9 cellular contexts compared by ENCODE assay signal in the genomic region with DNA sequence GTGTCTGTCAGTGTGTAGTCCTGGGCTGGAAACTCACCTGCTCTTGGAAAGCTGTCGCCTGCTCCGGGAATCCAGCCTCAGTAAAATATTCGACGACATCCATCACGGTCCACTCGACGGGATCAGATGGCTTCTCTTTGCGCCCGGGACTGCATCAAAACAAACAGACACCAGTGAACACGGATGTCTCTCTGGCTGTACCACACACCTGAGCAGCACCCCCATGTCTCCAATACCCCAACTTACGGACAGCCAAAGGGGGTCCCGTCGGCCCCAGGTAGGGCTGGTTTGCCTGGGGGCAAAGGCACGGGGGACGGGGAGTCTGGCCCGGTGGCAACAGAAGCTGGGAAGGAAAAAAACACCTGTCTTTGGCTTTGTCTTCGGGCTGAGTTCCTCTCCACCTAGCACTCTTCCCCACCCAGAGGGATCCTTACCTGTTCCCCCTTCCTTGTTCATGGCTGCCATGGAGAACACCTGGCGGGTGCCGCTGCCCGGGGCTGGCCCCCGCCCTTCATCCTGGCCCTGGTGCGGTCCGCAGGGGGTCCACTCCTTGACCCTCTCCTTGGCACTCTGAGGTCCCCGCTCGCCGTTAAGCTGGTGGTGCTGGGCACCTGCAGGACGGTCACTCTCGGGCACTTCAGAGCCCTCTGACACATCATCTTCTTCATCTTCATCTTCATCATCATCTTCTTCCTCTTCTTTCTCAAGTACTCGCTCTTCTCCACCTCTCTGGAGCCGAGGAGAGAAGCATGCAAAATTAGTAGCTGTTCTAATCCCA. TPM values are rescaled to one million over a fixed set of nuclear protein-coding genes. Genes with fewer than 3 reads are reported as not detected.
DNase-seq lines count a peak whose midpoint lies in the region; ATAC-seq and TF ChIP-seq lines count a peak whose summit lies in the region.
"Had no signal": no experiment of that assay in that cellular context is flagged by ENCODE, and none has a peak within 500 bp of the region (broad histone marks: within the 10 kb centered on the region; RNA-seq: fewer than 3 reads in every experiment).

No MANE protein-coding gene starts in this region.

- TF ChIP-seq POLR2A in suprapubic skin (IDR thresholded peaks at IDR 0.05), result no peak

- H3K4me3 ChIP-seq in iPS-18c (ENCODE audit: insufficient read depth, low read depth, low read length) (peak overlapping the region; percentile 61; the same call in 1 of the 2 replicates), suprapubic skin (peak overlapping the region; percentile 92), mucosa of descending colon (no peak overlapping the region)

- H3K9me3 Mint-ChIP-seq in activated naive CD4-positive, alpha-beta T cell treated with anti-CD3 and anti-CD28 coated beads, Interleukin-2, amount 10 ng/mL, durations not matched to agents 7 days and 5 days, result peaks cover 13% of the 10 kb centered on the region
- peaks cover 7% of the 10 kb centered on the region for H3K9me3 Mint-ChIP-seq in activated CD8-positive, alpha-beta T cell treated with anti-CD3 and anti-CD28 coated beads, Interleukin-2, amount 10 ng/mL, durations not matched to agents 7 days and 5 days (ENCODE audit: insufficient read depth)

- peaks cover 29% of the 10 kb centered on the region for H3K4me1 Mint-ChIP-seq in activated naive CD4-positive, alpha-beta T cell treated with anti-CD3 and anti-CD28 coated beads, Interleukin-2, amount 10 ng/mL, durations not matched to agents 7 days and 5 days
- H3K4me1 Mint-ChIP-seq in activated CD8-positive, alpha-beta T cell treated with anti-CD3 and anti-CD28 coated beads, Interleukin-2, amount 10 ng/mL, durations not matched to agents 7 days and 5 days (ENCODE audit: low read depth), result peaks cover 24% of the 10 kb centered on the region

- H3K27me3 ChIP-seq in suprapubic skin, result no peaks in the 10 kb centered on the region

- CTCF ChIA-PET in activated naive CD4-positive, alpha-beta T cell treated with anti-CD3 and anti-CD28 coated beads, Interleukin-2, amount 10 ng/mL, durations not matched to agents 7 days and 5 days (lab: Charles Lee), result interaction anchor here (1.2 to 1.6 kb wide), 2 partner anchors 10 to 27 kb away, joined by 3 to 4 read pairs; no protein-coding TSS in a partner anchor
- CTCF ChIA-PET in activated CD8-positive, alpha-beta T cell treated with anti-CD3 and anti-CD28 coated beads, Interleukin-2, amount 10 ng/mL, durations not matched to agents 7 days and 5 days (lab: Charles Lee), result interaction anchor here (1.4 kb wide), 1 partner anchor 28 kb away, joined by 3 read pairs; no protein-coding TSS in a partner anchor

- H3K4me1 ChIP-seq in suprapubic skin (peaks cover 23% of the 10 kb centered on the region), mucosa of descending colon (ENCODE audit: low read depth) (peaks cover 16% of the 10 kb centered on the region)

- H3K36me3 Mint-ChIP-seq in activated naive CD4-positive, alpha-beta T cell treated with anti-CD3 and anti-CD28 coated beads, Interleukin-2, amount 10 ng/mL, durations not matched to agents 7 days and 5 days, result peaks cover 34% of the 10 kb centered on the region
- peaks cover 33% of the 10 kb centered on the region for H3K36me3 Mint-ChIP-seq in activated CD8-positive, alpha-beta T cell treated with anti-CD3 and anti-CD28 coated beads, Interleukin-2, amount 10 ng/mL, durations not matched to agents 7 days and 5 days (ENCODE audit: low read depth)

- H3K27ac Mint-ChIP-seq in activated naive CD4-positive, alpha-beta T cell treated with anti-CD3 and anti-CD28 coated beads, Interleukin-2, amount 10 ng/mL, durations not matched to agents 7 days and 5 days, result peak overlapping the region; percentile 79
- peak overlapping the region; percentile 66 for H3K27ac Mint-ChIP-seq in activated CD8-positive, alpha-beta T cell treated with anti-CD3 and anti-CD28 coated beads, Interleukin-2, amount 10 ng/mL, durations not matched to agents 7 days and 5 days

- H3K27ac ChIP-seq in suprapubic skin, result no peak overlapping the region

- no peak for DNase-seq in activated naive CD4-positive, alpha-beta T cell treated with anti-CD3 and anti-CD28 coated beads, Interleukin-2, amount 10 ng/mL, durations not matched to agents 7 days and 5 days
- no peak for DNase-seq in activated naive CD4-positive, alpha-beta T cell (lab: John Stamatoyannopoulos, UW)
- no peak for DNase-seq in activated CD8-positive, alpha-beta T cell treated with anti-CD3 and anti-CD28 coated beads, Interleukin-2, amount 10 ng/mL, durations not matched to agents 7 days and 5 days
- DNase-seq in suprapubic skin (ENCODE audit: low spot score in 2 of 2), result no peak
- no peak for DNase-seq in UCSD-AML1 (lab: John Stamatoyannopoulos, UW; ENCODE audit: unreplicated experiment)
- DNase-seq in DMS79 (lab: John Stamatoyannopoulos, UW), result no peak
- no peak for DNase-seq in mucosa of descending colon
- DNase-seq: effector CD4-positive, alpha-beta T cell had no signal

- peaks cover 11% of the 10 kb centered on the region for H3K36me3 ChIP-seq in suprapubic skin
- no peaks in the 10 kb centered on the region for H3K36me3 ChIP-seq in mucosa of descending colon (ENCODE audit: low read depth)

- WGBS in suprapubic skin, result 87% methylated on average over 27 of the region's 30 CpGs

- TF ChIP-seq CTCF in suprapubic skin (IDR thresholded peaks at IDR 0.05) (no peak), mucosa of descending colon (IDR thresholded peaks at IDR 0.05) (no peak)

- TF ChIP-seq EP300 in suprapubic skin (IDR thresholded peaks at IDR 0.05), result no peak

- H3K27me3 Mint-ChIP-seq in activated naive CD4-positive, alpha-beta T cell treated with anti-CD3 and anti-CD28 coated beads, Interleukin-2, amount 10 ng/mL, durations not matched to agents 7 days and 5 days, result no peaks in the 10 kb centered on the region
- no peaks in the 10 kb centered on the region for H3K27me3 Mint-ChIP-seq in activated CD8-positive, alpha-beta T cell treated with anti-CD3 and anti-CD28 coated beads, Interleukin-2, amount 10 ng/mL, durations not matched to agents 7 days and 5 days (ENCODE audit: low read depth)

- intact Hi-C loops in mucosa of descending colon (cut with DNase I, micrococcal nuclease), result no loop called here

- peak overlapping the region; percentile 73 for H3K4me3 Mint-ChIP-seq in activated naive CD4-positive, alpha-beta T cell treated with anti-CD3 and anti-CD28 coated beads, Interleukin-2, amount 10 ng/mL, durations not matched to agents 7 days and 5 days
- peak overlapping the region; percentile 69 for H3K4me3 Mint-ChIP-seq in activated CD8-positive, alpha-beta T cell treated with anti-CD3 and anti-CD28 coated beads, Interleukin-2, amount 10 ng/mL, durations not matched to agents 7 days and 5 days

- POLR2A ChIA-PET in activated CD8-positive, alpha-beta T cell treated with anti-CD3 and anti-CD28 coated beads, Interleukin-2, amount 10 ng/mL, durations not matched to agents 7 days and 5 days (lab: Charles Lee), result no interaction called here

- no peak for ATAC-seq in activated CD8-positive, alpha-beta T cell treated with anti-CD3 and anti-CD28 coated beads, Interleukin-2, amount 10 ng/mL, durations not matched to agents 7 days and 5 days
- ATAC-seq in mucosa of descending colon, result no peak

- peaks cover 3% of the 10 kb centered on the region for H3K9me3 ChIP-seq in iPS-18c (ENCODE audit: control insufficient read depth, insufficient read depth, low read length)
- no peaks in the 10 kb centered on the region for H3K9me3 ChIP-seq in suprapubic skin
- H3K9me3 ChIP-seq in mucosa of descending colon, result peaks cover 7% of the 10 kb centered on the region

RNA-seq across cellular contexts. Expression of a gene that starts 1.7 kb away (rescaled TPM):
- total RNA-seq in activated CD8-positive, alpha-beta T cell treated with anti-CD3 and anti-CD28 coated beads, Interleukin-2, amount 10 ng/mL, durations not matched to agents 7 days and 5 days, result 10 to 100 TPM; 72.0 to 76.1 TPM
- total RNA-seq in suprapubic skin (10 to 100 TPM; 22.4 to 34.9 (median 29.1) TPM), mucosa of descending colon (10 to 100 TPM; 39.8 to 61.8 (median 49.6) TPM)

RNA-seq across cellular contexts. Expression of a gene that starts 3.2 kb away (rescaled TPM):
- not detected for total RNA-seq in activated CD8-positive, alpha-beta T cell treated with anti-CD3 and anti-CD28 coated beads, Interleukin-2, amount 10 ng/mL, durations not matched to agents 7 days and 5 days
- total RNA-seq in suprapubic skin, result not detected
- total RNA-seq in mucosa of descending colon, result under 1 TPM in 1 of 3 donors, not detected in 2; 0.27 TPM

RNA-seq across cellular contexts. Expression of a gene that starts 16.2 kb away (rescaled TPM):
- 1 to 10 TPM; 1.0 to 1.1 TPM for total RNA-seq in activated CD8-positive, alpha-beta T cell treated with anti-CD3 and anti-CD28 coated beads, Interleukin-2, amount 10 ng/mL, durations not matched to agents 7 days and 5 days
- total RNA-seq in suprapubic skin (10 to 100 TPM; 10.5 to 18.5 (median 15.9) TPM), mucosa of descending colon (10 to 100 TPM; 13.6 to 34.2 (median 32.9) TPM)

RNA-seq across cellular contexts. Expression of a gene that starts 26.9 kb away (rescaled TPM):
- not detected for total RNA-seq in activated CD8-positive, alpha-beta T cell treated with anti-CD3 and anti-CD28 coated beads, Interleukin-2, amount 10 ng/mL, durations not matched to agents 7 days and 5 days
- total RNA-seq in suprapubic skin (not detected), mucosa of descending colon (1 to 10 TPM in 2 of 3 donors, under 1 TPM in 1; 0.82 to 1.2 (median 1.0) TPM)

RNA-seq across cellular contexts. Expression of a gene that starts 28.7 kb away (rescaled TPM):
- 10 to 100 TPM; 69.2 to 72.4 TPM for total RNA-seq in activated CD8-positive, alpha-beta T cell treated with anti-CD3 and anti-CD28 coated beads, Interleukin-2, amount 10 ng/mL, durations not matched to agents 7 days and 5 days
- total RNA-seq in suprapubic skin (10 to 100 TPM; 22.1 to 42.6 (median 31.2) TPM), mucosa of descending colon (100 to 1,000 TPM in 1 of 3 donors, 10 to 100 TPM in 2; 75.4 to 100 (median 89.1) TPM)

Comparison
In these comparisons a context has a peak if more than half of its experiments do, and no peak if none do; other contexts are left out.
1. RNA of a gene that starts 16.2 kb away (total RNA-seq): 13.6 to 34.2 TPM in mucosa of descending colon and 10.5 to 18.5 TPM in suprapubic skin; 1.0 to 1.1 TPM in activated CD8-positive, alpha-beta T cell treated with anti-CD3 and anti-CD28 coated beads, Interleukin-2, amount 10 ng/mL, durations not matched to agents 7 days and 5 days; every median in the first group is over 4 times any median in the second.